17 cellular contexts compared by ENCODE assay signal in the genomic region with DNA sequence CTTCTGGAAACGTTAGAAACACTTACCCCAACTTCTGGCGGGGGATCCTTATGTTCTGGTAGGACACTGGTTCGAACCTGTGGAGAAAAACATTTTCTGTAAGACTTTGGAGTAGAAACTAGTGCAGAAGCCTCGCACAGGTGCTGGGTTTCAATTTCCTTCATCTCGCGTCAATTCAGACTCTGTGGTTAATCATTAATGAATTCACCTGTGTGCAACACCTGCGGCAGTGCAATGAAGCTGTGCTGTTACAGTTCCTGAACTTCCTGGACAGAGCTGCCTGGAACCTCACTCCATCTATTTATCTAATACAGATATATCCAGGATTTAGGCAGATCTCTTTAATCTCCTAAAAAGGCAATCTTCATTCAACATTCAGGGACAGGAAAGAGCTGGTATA.
DNase-seq lines count a peak whose midpoint lies in the region; ATAC-seq, FAIRE-seq and TF ChIP-seq lines count a peak whose summit lies in the region.
"Had no signal": no experiment of that assay in that cellular context is flagged by ENCODE, and none has a peak within 500 bp of the region (broad histone marks: within the 10 kb centered on the region; RNA-seq: fewer than 3 reads in every experiment).

No MANE protein-coding gene starts in this region.

- TF ChIP-seq CTCF in progenitor cell of endocrine pancreas (IDR thresholded peaks at IDR 0.05; ENCODE audit: unreplicated experiment) (no peak), HepG2 (CRISPR knock-in tag; IDR thresholded peaks at IDR 0.05) (no peak)

- no peak overlapping the region for H3K4me2 ChIP-seq in HepG2 (ENCODE audit: low read depth, low read length)
- H3K4me2 ChIP-seq: SK-N-SH had no signal

- H3K9me3 ChIP-seq in duodenal mucosa (ENCODE audit: control insufficient read depth in 1 of 2, low read length in 2 of 2) (no peaks in the 10 kb centered on the region), HepG2 (ENCODE audit: low read length) (no peaks in the 10 kb centered on the region)
- H3K9me3 ChIP-seq: SK-N-SH had no signal

- no peak overlapping the region for H3K27ac Mint-ChIP-seq in progenitor cell of endocrine pancreas
- H3K27ac Mint-ChIP-seq: naive B cell had no signal

- no peaks in the 10 kb centered on the region for H4K20me1 ChIP-seq in HepG2 (ENCODE audit: insufficient read depth, low read length)

- no peak for TF ChIP-seq RAD21 in HepG2 (CRISPR knock-in tag; IDR thresholded peaks at IDR 0.05)

- H3K9ac ChIP-seq in duodenal mucosa (ENCODE audit: low read depth in 1 of 2, low read length in 2 of 2) (no peak overlapping the region), HepG2 (ENCODE audit: insufficient read depth, low read depth, low read length) (no peak overlapping the region)
- H3K9ac ChIP-seq: SK-N-SH had no signal

- POLR2A ChIA-PET in HepG2 (lab: Yijun Ruan, JAX) = no interaction called here

- H3K4me1 Mint-ChIP-seq in activated T-cell treated with anti-CD3 and anti-CD28 coated beads, Interleukin-2, amount 50 U/mL, for 4 hours (ENCODE audit: low read depth) = peaks cover 75% of the 10 kb centered on the region
- peaks cover 9% of the 10 kb centered on the region for H3K4me1 Mint-ChIP-seq in progenitor cell of endocrine pancreas (ENCODE audit: low read depth)

- intact Hi-C loops in HepG2 (cut with micrococcal nuclease; ENCODE audit: unreplicated experiment) = no loop called here

- 0% methylated on average over 7 of the region's 7 CpGs for WGBS in HepG2 (ENCODE audit: low lambda C conversion rate)

- in situ Hi-C loops in HepG2 (cut with HindIII; ENCODE audit: extremely low pct_ligation_motif_present, low pct_unique_long_range_greater_than_20kb) = no loop called here

- H3K27me3 ChIP-seq in duodenal mucosa (ENCODE audit: control insufficient read depth in 1 of 2, insufficient read depth in 2 of 2, low read length in 2 of 2) (no peaks in the 10 kb centered on the region), HepG2 (ENCODE audit: control insufficient read depth in 1 of 2, insufficient read depth in 2 of 2, low read length in 2 of 2) (no peaks in the 10 kb centered on the region)

- H3K4me3 ChIP-seq in duodenal mucosa (ENCODE audit: low read depth in 1 of 2, low read length in 2 of 2) (peak overlapping the region; percentile 19 to 46), HepG2 (replicated peaks in 1 of 3; ENCODE audit: insufficient read depth in 1 of 3, low read depth in 2 of 3, low read length in 3 of 3) (no peak overlapping the region)
- H3K4me3 ChIP-seq: lung had no signal

- no TSS peak for BruUV-seq in HepG2 (replicated peaks; lab: Mats Ljungman, UMichigan)

- no peak for FAIRE-seq in HepG2 (lab: Jason Lieb, UNC)
- FAIRE-seq: TTC549 had no signal

- DNase-seq in activated T-cell treated with anti-CD3 and anti-CD28 coated beads, Interleukin-2, amount 50 U/mL, for 4 hours = no peak
- DNase-seq in activated T-cell treated with anti-CD3 and anti-CD28 coated beads, Interleukin-2, amount 50 U/mL, for 48 hours = no peak
- DNase-seq in HPDE6-E6E7 (ENCODE audit: extremely low spot score) = peak; percentile 25
- DNase-seq in progenitor cell of endocrine pancreas (ENCODE audit: low spot score, unreplicated experiment) = peak; percentile 14
- DNase-seq in NOMO-1 treated with dmso at 0.1 percent for 144 hours (lab: John Stamatoyannopoulos, UW; ENCODE audit: unreplicated experiment) = no peak
- no peak for DNase-seq in Kasumi-1 (lab: John Stamatoyannopoulos, UW)
- no peak for DNase-seq in HepG2 (ENCODE audit: low spot score)
- DNase-seq: COR-L47; GOT3; naive B cell; NCI-H187 treated with DMSO at 0.1 percent for 48 hours; SK-N-SH; stimulated activated CD4-positive, alpha-beta T cell treated with anti-CD3 and anti-CD28 coated beads, Interleukin-4, amount 100 ng/mL, for 1 hour had no signal

- TF ChIP-seq POLR2A in HepG2 (IDR thresholded peaks at IDR 0.05; ENCODE audit: insufficient read depth in 1 of 2, low read depth in 2 of 2, low read length in 2 of 2) = no peak

- no peaks in the 10 kb centered on the region for H3K79me2 ChIP-seq in HepG2 (ENCODE audit: insufficient read depth, low read length)

- CTCF ChIA-PET in HepG2 (lab: Yijun Ruan, JAX; ENCODE audit: low intra/inter-chr PET ratio, low total read pairs) = no interaction called here

- TF ChIP-seq EP300 in HepG2 (IDR thresholded peaks at IDR 0.05; ENCODE audit: low read depth in 2 of 2, low read length in 2 of 2) (no peak), HepG2 (CRISPR knock-in tag; IDR thresholded peaks at IDR 0.05; ENCODE audit: borderline replicate concordance) (no peak)

- peaks cover 0 to 3% of the 10 kb centered on the region in 2 donors for H3K36me3 ChIP-seq in duodenal mucosa (ENCODE audit: control insufficient read depth in 1 of 2, insufficient read depth in 2 of 2, low read length in 2 of 2)
- H3K36me3 ChIP-seq in HepG2 (replicated peaks in 1 of 2; ENCODE audit: control insufficient read depth in 1 of 2, insufficient read depth in 2 of 2, low read length in 2 of 2) = no peaks in the 10 kb centered on the region

- no peaks in the 10 kb centered on the region for H3K9me3 Mint-ChIP-seq in activated T-cell treated with anti-CD3 and anti-CD28 coated beads, Interleukin-2, amount 50 U/mL, for 4 hours
- H3K9me3 Mint-ChIP-seq in progenitor cell of endocrine pancreas (ENCODE audit: low read depth) = no peaks in the 10 kb centered on the region

- H3K27me3 Mint-ChIP-seq in activated T-cell treated with anti-CD3 and anti-CD28 coated beads, Interleukin-2, amount 50 U/mL, for 4 hours (ENCODE audit: low read depth) = no peaks in the 10 kb centered on the region
- H3K27me3 Mint-ChIP-seq in progenitor cell of endocrine pancreas = peaks cover 5% of the 10 kb centered on the region
- H3K27me3 Mint-ChIP-seq: naive B cell had no signal

- no peak overlapping the region for H3K27ac ChIP-seq in duodenal mucosa (ENCODE audit: low read depth, low read length)
- no peak overlapping the region for H3K27ac ChIP-seq in HepG2 (ENCODE audit: extremely low read length, insufficient read depth, low read length)

- peaks cover 15 to 20% of the 10 kb centered on the region in 2 donors for H3K4me1 ChIP-seq in duodenal mucosa (ENCODE audit: control insufficient read depth in 1 of 2, insufficient read depth in 2 of 2, low read length in 2 of 2)
- no peaks in the 10 kb centered on the region for H3K4me1 ChIP-seq in HepG2 (ENCODE audit: insufficient read depth, low read length)

- no peak for ATAC-seq in activated T-cell treated with anti-CD3 and anti-CD28 coated beads, Interleukin-2, amount 50 U/mL, for 4 hours
- no peak for ATAC-seq in HepG2
- ATAC-seq: Panc1 had no signal

- peaks cover 63% of the 10 kb centered on the region for H3K36me3 Mint-ChIP-seq in activated T-cell treated with anti-CD3 and anti-CD28 coated beads, Interleukin-2, amount 50 U/mL, for 4 hours (ENCODE audit: insufficient read depth)
- no peaks in the 10 kb centered on the region for H3K36me3 Mint-ChIP-seq in progenitor cell of endocrine pancreas (ENCODE audit: insufficient read depth)
- H3K36me3 Mint-ChIP-seq: naive B cell had no signal

- no peak overlapping the region for H2AFZ ChIP-seq in HepG2 (ENCODE audit: low read length)

- peak overlapping the region; percentile 14 for H3K4me3 Mint-ChIP-seq in activated T-cell treated with anti-CD3 and anti-CD28 coated beads, Interleukin-2, amount 50 U/mL, for 4 hours
- H3K4me3 Mint-ChIP-seq in progenitor cell of endocrine pancreas (ENCODE audit: low read depth) = no peak overlapping the region
- H3K4me3 Mint-ChIP-seq: naive B cell had no signal

TF ChIP-seq in HepG2, 621 proteins besides CTCF, POLR2A, EP300 and RAD21 (continues in another document):
- no peak for TF ChIP-seq NCOA1 (CRISPR knock-in tag; IDR thresholded peaks at IDR 0.05)
- TF ChIP-seq ZNF792 (CRISPR knock-in tag; IDR thresholded peaks at IDR 0.05) = no peak
- TF ChIP-seq RNF2 (conservative IDR thresholded peaks at IDR 0.05; ENCODE audit: low read depth) = no peak
- no peak for TF ChIP-seq FOXP1 (IDR thresholded peaks at IDR 0.05)
- TF ChIP-seq FOXP1 (CRISPR knock-in tag; IDR thresholded peaks at IDR 0.05) = no peak
- no peak for TF ChIP-seq REXO4 (CRISPR knock-in tag; IDR thresholded peaks at IDR 0.05; ENCODE audit: borderline replicate concordance)
- TF ChIP-seq, protein P1, sequence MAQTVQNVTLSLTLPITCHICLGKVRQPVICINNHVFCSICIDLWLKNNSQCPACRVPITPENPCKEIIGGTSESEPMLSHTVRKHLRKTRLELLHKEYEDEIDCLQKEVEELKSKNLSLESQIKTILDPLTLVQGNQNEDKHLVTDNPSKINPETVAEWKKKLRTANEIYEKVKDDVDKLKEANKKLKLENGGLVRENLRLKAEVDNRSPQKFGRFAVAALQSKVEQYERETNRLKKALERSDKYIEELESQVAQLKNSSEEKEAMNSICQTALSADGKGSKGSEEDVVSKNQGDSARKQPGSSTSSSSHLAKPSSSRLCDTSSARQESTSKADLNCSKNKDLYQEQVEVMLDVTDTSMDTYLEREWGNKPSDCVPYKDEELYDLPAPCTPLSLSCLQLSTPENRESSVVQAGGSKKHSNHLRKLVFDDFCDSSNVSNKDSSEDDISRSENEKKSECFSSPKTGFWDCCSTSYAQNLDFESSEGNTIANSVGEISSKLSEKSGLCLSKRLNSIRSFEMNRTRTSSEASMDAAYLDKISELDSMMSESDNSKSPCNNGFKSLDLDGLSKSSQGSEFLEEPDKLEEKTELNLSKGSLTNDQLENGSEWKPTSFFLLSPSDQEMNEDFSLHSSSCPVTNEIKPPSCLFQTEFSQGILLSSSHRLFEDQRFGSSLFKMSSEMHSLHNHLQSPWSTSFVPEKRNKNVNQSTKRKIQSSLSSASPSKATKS (CRISPR knock-in tag; IDR thresholded peaks at IDR 0.05) = no peak
- TF ChIP-seq MBD4 (IDR thresholded peaks at IDR 0.05; ENCODE audit: borderline replicate concordance, low read length) = no peak
- TF ChIP-seq, protein P2, sequence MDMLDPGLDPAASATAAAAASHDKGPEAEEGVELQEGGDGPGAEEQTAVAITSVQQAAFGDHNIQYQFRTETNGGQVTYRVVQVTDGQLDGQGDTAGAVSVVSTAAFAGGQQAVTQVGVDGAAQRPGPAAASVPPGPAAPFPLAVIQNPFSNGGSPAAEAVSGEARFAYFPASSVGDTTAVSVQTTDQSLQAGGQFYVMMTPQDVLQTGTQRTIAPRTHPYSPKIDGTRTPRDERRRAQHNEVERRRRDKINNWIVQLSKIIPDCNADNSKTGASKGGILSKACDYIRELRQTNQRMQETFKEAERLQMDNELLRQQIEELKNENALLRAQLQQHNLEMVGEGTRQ (IDR thresholded peaks at IDR 0.05; ENCODE audit: low read depth, low read length) = no peak
- TF ChIP-seq, protein P2 (CRISPR knock-in tag; IDR thresholded peaks at IDR 0.05; ENCODE audit: borderline replicate concordance) = no peak
- TF ChIP-seq ZNF136 (CRISPR knock-in tag; IDR thresholded peaks at IDR 0.05; ENCODE audit: low read depth) = no peak

Comparison
In these comparisons a context has a peak if more than half of its experiments do, and no peak if none do; other contexts are left out.
1. DNase-seq: peak in HPDE6-E6E7 (single experiment) and progenitor cell of endocrine pancreas (single experiment); none in activated T-cell treated with anti-CD3 and anti-CD28 coated beads, Interleukin-2, amount 50 U/mL, for 4 hours (single experiment), activated T-cell treated with anti-CD3 and anti-CD28 coated beads, Interleukin-2, amount 50 U/mL, for 48 hours (0 of 2), NOMO-1 treated with dmso at 0.1 percent for 144 hours (single experiment), Kasumi-1 (0 of 2) and HepG2 (single experiment).
2. H3K4me3 ChIP-seq: peak in duodenal mucosa (2 of 2); none in HepG2 (0 of 3).